Comparison of ENCODE assay signal across 8 cellular contexts in the genomic region with DNA sequence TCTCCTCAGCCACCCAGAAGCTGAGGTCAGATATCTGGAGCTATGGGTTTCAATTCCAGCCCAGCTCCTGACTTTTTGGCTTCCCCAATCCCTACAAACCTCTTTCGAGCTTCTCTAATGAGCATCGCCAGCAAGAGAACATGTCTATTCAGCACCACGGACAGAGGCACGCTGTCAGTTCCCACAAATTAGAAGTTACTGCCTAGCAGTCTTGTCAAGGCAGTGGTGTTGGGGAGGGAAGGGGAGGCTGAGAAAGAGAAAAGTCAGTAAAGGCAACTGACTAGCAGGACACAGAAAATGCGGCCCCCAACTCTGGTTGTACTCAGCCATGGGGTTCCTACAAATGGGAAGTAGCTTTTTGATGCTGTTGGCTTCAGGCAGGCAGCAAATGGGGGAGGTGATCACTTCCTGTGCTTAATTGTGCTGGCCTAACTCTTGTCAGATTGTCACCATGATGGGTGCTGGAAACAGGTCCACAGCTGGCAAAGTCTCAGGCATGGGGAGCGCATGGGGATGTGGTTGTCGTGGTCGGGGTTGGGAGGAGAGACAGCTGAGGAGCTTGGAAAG.
DNase-seq lines count a peak whose midpoint lies in the region; ATAC-seq and TF ChIP-seq lines count a peak whose summit lies in the region.

No MANE protein-coding gene starts in this region.

- peak; percentile 79 for ATAC-seq in IMR-90 (ENCODE audit: low read depth)
- ATAC-seq in HG02840 (IDR thresholded peaks at IDR 0.05; ENCODE audit: low FRiP score, unreplicated experiment): no peak
- ATAC-seq in HG03175 (IDR thresholded peaks at IDR 0.05; ENCODE audit: unreplicated experiment): no peak
- ATAC-seq in HG02973 (IDR thresholded peaks at IDR 0.05; ENCODE audit: unreplicated experiment): no peak
- ATAC-seq in GM21390 (IDR thresholded peaks at IDR 0.05; ENCODE audit: unreplicated experiment): no peak

- DNase-seq in Daoy (ENCODE audit: low read depth): peak; percentile 58
- DNase-seq in IMR-90: peak; percentile 69
- DNase-seq in adrenal gland: peak; percentile 43 to 60 (median 50)
- DNase-seq in medulla oblongata (ENCODE audit: extremely low spot score): peak; percentile 36

- H3K79me1 ChIP-seq in IMR-90 (ENCODE audit: low read depth in 1 of 2, low read length in 2 of 2): no peaks in the 10 kb centered on the region

- peaks cover 12% of the 10 kb centered on the region; the same call in 1 of the 2 replicates for H4K20me1 ChIP-seq in IMR-90 (ENCODE audit: insufficient read depth, low read length)

- H4K8ac ChIP-seq in IMR-90 (ENCODE audit: low read depth in 2 of 2, low read length in 2 of 2): no peak overlapping the region

- intact Hi-C loops in IMR-90 (cut with micrococcal nuclease) (no loop called here), adrenal gland (cut with DNase I) (no loop called here)

- CTCF ChIA-PET in IMR-90 (lab: Yijun Ruan, JAX): interaction anchor here (1.5 kb wide), 1 partner anchor 8 kb away, joined by 3 read pairs; no protein-coding TSS in a partner anchor

- no peak overlapping the region for H2BK5ac ChIP-seq in IMR-90 (ENCODE audit: low read depth, low read length, poor library complexity, severe bottlenecking)

- TF ChIP-seq RAD21 in IMR-90 (IDR thresholded peaks at IDR 0.05; ENCODE audit: low read length): no peak

- H2AK9ac ChIP-seq in IMR-90 (replicated peaks; ENCODE audit: low read depth, low read length, poor library complexity): no peak overlapping the region

- H3K4me2 ChIP-seq in IMR-90 (ENCODE audit: low read depth, low read length): no peak overlapping the region

- H3K4me1 ChIP-seq in IMR-90 (ENCODE audit: control insufficient read depth, insufficient read depth, low read length) (no peaks in the 10 kb centered on the region), adrenal gland (replicated peaks in 1 of 2) (no peaks in the 10 kb centered on the region)

- peaks cover 9% of the 10 kb centered on the region for H3K9me1 ChIP-seq in IMR-90 (ENCODE audit: insufficient read depth, low read length)

- 42% methylated on average over 2 of the region's 8 CpGs; no CpG with 5 or more reads in 1 of the 2 experiments for WGBS in IMR-90 (ENCODE audit: extremely low coverage in 2 of 2, insufficient read length in 1 of 2), 2 experiments
- 32 to 38% (median 34%) methylated on average over 8 of the region's 8 CpGs for WGBS in adrenal gland, 4 donors

- no TSS peak for BruUV-seq in IMR-90 (replicated peaks; lab: Mats Ljungman, UMichigan)

- H3K9me3 ChIP-seq in IMR-90 (ENCODE audit: control insufficient read depth, insufficient read depth, low read length): no peaks in the 10 kb centered on the region
- H3K9me3 ChIP-seq in adrenal gland (replicated peaks in 1 of 3): no peaks in the 10 kb centered on the region

- no peak overlapping the region for H2BK20ac ChIP-seq in IMR-90 (ENCODE audit: low read depth, low read length)

- dilution Hi-C loops in IMR-90 (cut with HindIII; ENCODE audit: low sequenced_read_pairs, unreplicated experiment): no loop called here

- no peak for TF ChIP-seq CTCF in IMR-90 (conservative IDR thresholded peaks at IDR 0.05; ENCODE audit: low read depth, low read length)
- no peak for TF ChIP-seq CTCF in adrenal gland (IDR thresholded peaks at IDR 0.05)

- no peak overlapping the region for H3K4ac ChIP-seq in IMR-90 (ENCODE audit: low read depth, low read length)

- no peak overlapping the region for H2BK15ac ChIP-seq in IMR-90 (ENCODE audit: low read depth, low read length)

- H2AK5ac ChIP-seq in IMR-90 (ENCODE audit: low read depth, low read length): no peak overlapping the region

- no peak overlapping the region for H3K56ac ChIP-seq in IMR-90 (ENCODE audit: extremely low read depth, insufficient read depth, low read length)

- H2AFZ ChIP-seq in IMR-90 (replicated peaks; ENCODE audit: low read length, poor library complexity): no peak overlapping the region

- no peak overlapping the region for H4K5ac ChIP-seq in IMR-90 (ENCODE audit: low read depth, low read length)

- no peaks in the 10 kb centered on the region for H3K27me3 ChIP-seq in IMR-90 (ENCODE audit: control insufficient read depth, insufficient read depth, low read length)
- no peaks in the 10 kb centered on the region for H3K27me3 ChIP-seq in adrenal gland

- H3K18ac ChIP-seq in IMR-90 (ENCODE audit: low read depth, low read length): no peak overlapping the region

- no peak overlapping the region for H3K4me3 ChIP-seq in IMR-90 (ENCODE audit: insufficient read depth, low read depth, low read length)
- no peak overlapping the region for H3K4me3 ChIP-seq in adrenal gland

- H3K23ac ChIP-seq in IMR-90 (ENCODE audit: low read depth, low read length): no peak overlapping the region

- no peak for TF ChIP-seq POLR2A in IMR-90 (IDR thresholded peaks at IDR 0.05; ENCODE audit: low read depth, low read length)
- no peak for TF ChIP-seq POLR2A in adrenal gland (IDR thresholded peaks at IDR 0.05)

- in situ Hi-C loops in IMR-90 (cut with MboI; ENCODE audit: low sequenced_read_pairs): no loop called here

- H4K91ac ChIP-seq in IMR-90 (ENCODE audit: insufficient read depth, low read depth, low read length): no peak overlapping the region

- no peaks in the 10 kb centered on the region for H3K36me3 ChIP-seq in IMR-90 (ENCODE audit: control insufficient read depth, insufficient read depth, low read length)
- H3K36me3 ChIP-seq in adrenal gland (replicated peaks in 1 of 2): no peaks in the 10 kb centered on the region

- no peak overlapping the region for H2BK120ac ChIP-seq in IMR-90 (ENCODE audit: low read depth, low read length)

- H3K14ac ChIP-seq in IMR-90 (replicated peaks; ENCODE audit: low read depth, low read length): no peak overlapping the region

- no peak overlapping the region for H3K27ac ChIP-seq in IMR-90 (ENCODE audit: insufficient read depth, low read length)
- H3K27ac ChIP-seq in adrenal gland: no peak overlapping the region

- H3K9ac ChIP-seq in IMR-90 (ENCODE audit: low read depth, low read length): no peak overlapping the region

- POLR2A ChIA-PET in IMR-90 (lab: Charles Lee; ENCODE audit: unreplicated experiment): no interaction called here

TF ChIP-seq in IMR-90, 13 proteins besides CTCF, POLR2A, EP300 and RAD21:
- TF ChIP-seq FOS (IDR thresholded peaks at IDR 0.05; ENCODE audit: low read depth, low read length): no peak
- TF ChIP-seq MXI1 (IDR thresholded peaks at IDR 0.05; ENCODE audit: borderline replicate concordance, low read depth, low read length): peak; percentile 35; the same call in 1 of the 2 replicates
- TF ChIP-seq NFE2L2 (IDR thresholded peaks at IDR 0.05; ENCODE audit: low read depth, low read length): no peak
- TF ChIP-seq, protein P1, sequence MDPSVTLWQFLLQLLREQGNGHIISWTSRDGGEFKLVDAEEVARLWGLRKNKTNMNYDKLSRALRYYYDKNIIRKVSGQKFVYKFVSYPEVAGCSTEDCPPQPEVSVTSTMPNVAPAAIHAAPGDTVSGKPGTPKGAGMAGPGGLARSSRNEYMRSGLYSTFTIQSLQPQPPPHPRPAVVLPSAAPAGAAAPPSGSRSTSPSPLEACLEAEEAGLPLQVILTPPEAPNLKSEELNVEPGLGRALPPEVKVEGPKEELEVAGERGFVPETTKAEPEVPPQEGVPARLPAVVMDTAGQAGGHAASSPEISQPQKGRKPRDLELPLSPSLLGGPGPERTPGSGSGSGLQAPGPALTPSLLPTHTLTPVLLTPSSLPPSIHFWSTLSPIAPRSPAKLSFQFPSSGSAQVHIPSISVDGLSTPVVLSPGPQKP (IDR thresholded peaks at IDR 0.05; ENCODE audit: borderline replicate concordance, low read depth, low read length): no peak
- no peak for TF ChIP-seq BHLHE40 (IDR thresholded peaks at IDR 0.05; ENCODE audit: low read depth, low read length)
- TF ChIP-seq, protein P2, sequence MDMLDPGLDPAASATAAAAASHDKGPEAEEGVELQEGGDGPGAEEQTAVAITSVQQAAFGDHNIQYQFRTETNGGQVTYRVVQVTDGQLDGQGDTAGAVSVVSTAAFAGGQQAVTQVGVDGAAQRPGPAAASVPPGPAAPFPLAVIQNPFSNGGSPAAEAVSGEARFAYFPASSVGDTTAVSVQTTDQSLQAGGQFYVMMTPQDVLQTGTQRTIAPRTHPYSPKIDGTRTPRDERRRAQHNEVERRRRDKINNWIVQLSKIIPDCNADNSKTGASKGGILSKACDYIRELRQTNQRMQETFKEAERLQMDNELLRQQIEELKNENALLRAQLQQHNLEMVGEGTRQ (IDR thresholded peaks at IDR 0.05; ENCODE audit: low read depth, low read length): no peak
